ENCODE assay signal across 8 cellular contexts in genomic region chr4:1792832-1793495, GRCh38. TPM values are rescaled to one million over a fixed set of nuclear protein-coding genes. Genes with fewer than 3 reads are reported as not detected.
DNase-seq lines count a peak whose midpoint lies in the region; ATAC-seq and TF ChIP-seq lines count a peak whose summit lies in the region.

Gene FGFR3, plus strand, starts transcription at chr4:1793293. Its CDS starts 642 bp downstream, at chr4:1793935.

- no peak for TF ChIP-seq CTCF in WERI-Rb-1 (IDR thresholded peaks at IDR 0.05; ENCODE audit: low read depth, low read length)

- peak; percentile 74 for ATAC-seq in stimulated activated naive CD8-positive, alpha-beta T cell treated with anti-CD3 and anti-CD28 coated beads, Interleukin-15, amount 100 ng/mL, for 72 hours

- intact Hi-C loops in dendritic cell treated with granulocyte-macrophage colony-stimulating factor and Interleukin-4, amounts not matched to agents 40 ng/mL and 50 ng/mL, for 4 days (cut with micrococcal nuclease), result no loop called here

- peaks cover 4% of the 10 kb centered on the region for H3K36me3 ChIP-seq in WERI-Rb-1

- H3K27me3 ChIP-seq in WERI-Rb-1 (ENCODE audit: insufficient read depth, low read depth, severe bottlenecking), result peaks cover 3% of the 10 kb centered on the region

- no peaks in the 10 kb centered on the region for H3K4me1 Mint-ChIP-seq in dendritic cell treated with granulocyte-macrophage colony-stimulating factor and Interleukin-4, amounts not matched to agents 40 ng/mL and 50 ng/mL, for 4 days (ENCODE audit: low read depth)
- no peaks in the 10 kb centered on the region for H3K4me1 Mint-ChIP-seq in stimulated activated naive CD8-positive, alpha-beta T cell treated with anti-CD3 and anti-CD28 coated beads, Interleukin-15, amount 100 ng/mL, for 72 hours

- no peaks in the 10 kb centered on the region for H3K9me3 ChIP-seq in WERI-Rb-1 (ENCODE audit: severe bottlenecking)

- peak; percentile 34 to 48 (median 48) for DNase-seq in NCI-H1417 (lab: John Stamatoyannopoulos, UW)
- no peak for DNase-seq in NCI-H1417 treated with DMSO at 0.1 percent for 48 hours (lab: John Stamatoyannopoulos, UW)
- DNase-seq in HK-2 (ENCODE audit: unreplicated experiment), result peak; percentile 54
- DNase-seq in WERI-Rb-1, result peak; percentile 66
- peak; percentile 44 for DNase-seq in medulla oblongata (ENCODE audit: extremely low spot score)
- DNase-seq in stimulated activated naive CD8-positive, alpha-beta T cell treated with anti-CD3 and anti-CD28 coated beads, Interleukin-15, amount 100 ng/mL, for 72 hours, result peak; percentile 31 to 46
- DNase-seq in H4 (ENCODE audit: low spot score), result no peak

- H3K4me3 Mint-ChIP-seq in dendritic cell treated with granulocyte-macrophage colony-stimulating factor and Interleukin-4, amounts not matched to agents 40 ng/mL and 50 ng/mL, for 4 days, result peak within 1 kb of the TSS; percentile 30
- H3K4me3 Mint-ChIP-seq in stimulated activated naive CD8-positive, alpha-beta T cell treated with anti-CD3 and anti-CD28 coated beads, Interleukin-15, amount 100 ng/mL, for 72 hours, result peak within 1 kb of the TSS; percentile 18 to 19

- H3K27me3 Mint-ChIP-seq in dendritic cell treated with granulocyte-macrophage colony-stimulating factor and Interleukin-4, amounts not matched to agents 40 ng/mL and 50 ng/mL, for 4 days, result peaks cover 65% of the 10 kb centered on the region
- H3K27me3 Mint-ChIP-seq in stimulated activated naive CD8-positive, alpha-beta T cell treated with anti-CD3 and anti-CD28 coated beads, Interleukin-15, amount 100 ng/mL, for 72 hours, result peaks cover 49% of the 10 kb centered on the region

- H3K9me3 Mint-ChIP-seq in dendritic cell treated with granulocyte-macrophage colony-stimulating factor and Interleukin-4, amounts not matched to agents 40 ng/mL and 50 ng/mL, for 4 days, result no peaks in the 10 kb centered on the region
- H3K9me3 Mint-ChIP-seq in stimulated activated naive CD8-positive, alpha-beta T cell treated with anti-CD3 and anti-CD28 coated beads, Interleukin-15, amount 100 ng/mL, for 72 hours, result no peaks in the 10 kb centered on the region

- no peak within 1 kb of the TSS for H3K27ac Mint-ChIP-seq in dendritic cell treated with granulocyte-macrophage colony-stimulating factor and Interleukin-4, amounts not matched to agents 40 ng/mL and 50 ng/mL, for 4 days
- no peak within 1 kb of the TSS for H3K27ac Mint-ChIP-seq in stimulated activated naive CD8-positive, alpha-beta T cell treated with anti-CD3 and anti-CD28 coated beads, Interleukin-15, amount 100 ng/mL, for 72 hours

- peak within 1 kb of the TSS; percentile 75 for H3K27ac ChIP-seq in WERI-Rb-1

- peak within 1 kb of the TSS; percentile 60 for H3K4me3 ChIP-seq in WERI-Rb-1 (ENCODE audit: low read depth, low read length)

- no peaks in the 10 kb centered on the region for H3K36me3 Mint-ChIP-seq in dendritic cell treated with granulocyte-macrophage colony-stimulating factor and Interleukin-4, amounts not matched to agents 40 ng/mL and 50 ng/mL, for 4 days (ENCODE audit: low read depth)

RNA-seq across cellular contexts. Expression of gene FGFR3, which starts in this region (rescaled TPM):
- 1.7 and 2.1 TPM in 2 replicates for total RNA-seq in H4 (2014; rRNA removed; shearing (Covaris generic))

Comparison
In these comparisons a context has a peak if more than half of its experiments do, and no peak if none do; other contexts are left out.
1. DNase-seq: peak in NCI-H1417 (3 of 3), HK-2 (single experiment), WERI-Rb-1 (single experiment), medulla oblongata (single experiment) and stimulated activated naive CD8-positive, alpha-beta T cell treated with anti-CD3 and anti-CD28 coated beads, Interleukin-15, amount 100 ng/mL, for 72 hours (2 of 2); none in NCI-H1417 treated with DMSO at 0.1 percent for 48 hours (single experiment) and H4 (single experiment).